19 cellular contexts compared by ENCODE assay signal in genomic region chr1:11499825-11500331, GRCh38. TPM values are rescaled to one million over a fixed set of nuclear protein-coding genes. Genes with fewer than 3 reads are reported as not detected.
DNase-seq lines count a peak whose midpoint lies in the region; ATAC-seq and TF ChIP-seq lines count a peak whose summit lies in the region.
"Had no signal": no experiment of that assay in that cellular context is flagged by ENCODE, and none has a peak within 500 bp of the region (broad histone marks: within the 10 kb centered on the region; RNA-seq: fewer than 3 reads in every experiment).

No MANE protein-coding gene starts in this region.

- peak overlapping the region; percentile 58; the same call in 1 of the 2 replicates for H3K27ac ChIP-seq in GM23338 (ENCODE audit: low read depth)
- H3K27ac ChIP-seq in right cardiac atrium (ENCODE audit: low read length), result no peak overlapping the region
- H3K27ac ChIP-seq: neutrophil had no signal

- peak overlapping the region; percentile 29; the same call in 1 of the 2 replicates for H3K27ac Mint-ChIP-seq in GM23338
- H3K27ac Mint-ChIP-seq: activated CD8-positive, alpha-beta memory T cell treated with anti-CD3 and anti-CD28 coated beads, Interleukin-2, amount 10 ng/mL, durations not matched to agents 7 days and 5 days; T-helper 1 cell treated with Interleukin-12 subunit alpha and Interleukin-12 subunit beta and Interleukin-4 antibody, amounts not matched to agents 30 μg/mL and 1 μg/mL, for 36 hours had no signal

- peaks cover 19% of the 10 kb centered on the region for H3K9me3 Mint-ChIP-seq in GM23338

- H3K9me2 ChIP-seq in GM23338 (ENCODE audit: insufficient read depth), result no peaks in the 10 kb centered on the region

- no peaks in the 10 kb centered on the region for H4K20me1 ChIP-seq in GM23338 (replicated peaks; ENCODE audit: insufficient read depth)

- H3K4me1 Mint-ChIP-seq in GM23338, result peaks cover 45% of the 10 kb centered on the region
- H3K4me1 Mint-ChIP-seq: activated CD8-positive, alpha-beta memory T cell treated with anti-CD3 and anti-CD28 coated beads, Interleukin-2, amount 10 ng/mL, durations not matched to agents 7 days and 5 days had no signal

- ATAC-seq in GM23338 (peak; percentile 73), GM18858 (IDR thresholded peaks at IDR 0.05; ENCODE audit: unreplicated experiment) (no peak), right cardiac atrium (no peak)
- ATAC-seq: activated CD8-positive, alpha-beta memory T cell treated with anti-CD3 and anti-CD28 coated beads, Interleukin-2, amount 10 ng/mL, durations not matched to agents 7 days and 5 days; HepG2; stimulated activated naive CD8-positive, alpha-beta T cell treated with anti-CD3 and anti-CD28 coated beads, Interleukin-15, Interleukin-2, amounts not matched to agents 100 U/mL and 50 U/mL, for 24 hours had no signal

- no peaks in the 10 kb centered on the region; the same call in 1 of the 2 replicates for H3K36me3 ChIP-seq in GM23338 (ENCODE audit: insufficient read depth)
- H3K36me3 ChIP-seq: neutrophil had no signal

- H3K4me2 ChIP-seq in GM23338, result peak overlapping the region; percentile 64
- H3K4me2 ChIP-seq: smooth muscle cell had no signal

- H3K4me3 ChIP-seq in GM23338 (peak overlapping the region; percentile 36), right cardiac atrium (ENCODE audit: low read length) (no peak overlapping the region)
- H3K4me3 ChIP-seq: smooth muscle cell had no signal

- H3K27me3 ChIP-seq in GM23338 (ENCODE audit: insufficient read depth), result no peaks in the 10 kb centered on the region
- no peaks in the 10 kb centered on the region for H3K27me3 ChIP-seq in right cardiac atrium (ENCODE audit: control insufficient read depth, insufficient read depth)

- peak overlapping the region; percentile 26 for H3K4me3 Mint-ChIP-seq in GM23338
- H3K4me3 Mint-ChIP-seq: activated CD8-positive, alpha-beta memory T cell treated with anti-CD3 and anti-CD28 coated beads, Interleukin-2, amount 10 ng/mL, durations not matched to agents 7 days and 5 days; T-helper 1 cell treated with Interleukin-12 subunit alpha and Interleukin-12 subunit beta and Interleukin-4 antibody, amounts not matched to agents 30 μg/mL and 1 μg/mL, for 36 hours had no signal

- peak overlapping the region; percentile 1; the same call in 1 of the 2 replicates for H2AFZ ChIP-seq in GM23338

- H3K4me1 ChIP-seq in GM23338 (ENCODE audit: insufficient read depth) (peaks cover 36% of the 10 kb centered on the region), right cardiac atrium (ENCODE audit: control insufficient read depth, insufficient read depth, low read length) (no peaks in the 10 kb centered on the region)

- 52% methylated on average over 9 of the region's 9 CpGs for WGBS in right cardiac atrium

- DNase-seq in GM23338 (ENCODE audit: low spot score), result peak; percentile 41
- peak; percentile 72 for DNase-seq in NCI-H345 (lab: John Stamatoyannopoulos, UW)
- DNase-seq in globus pallidus (ENCODE audit: low spot score), result peak; percentile 64
- peak; percentile 37 for DNase-seq in pons (ENCODE audit: low spot score)
- DNase-seq in DMS53 treated with DMSO at 0.1 percent for 48 hours (lab: John Stamatoyannopoulos, UW; ENCODE audit: unreplicated experiment), result no peak
- no peak for DNase-seq in stimulated activated CD4-positive, alpha-beta T cell treated with anti-CD3 and anti-CD28 coated beads, Interleukin-1b, Interleukin-23, amount 100 ng/mL, for 48 hours
- DNase-seq in right cardiac atrium, result no peak
- DNase-seq: activated CD4-positive, CD25-positive, alpha-beta regulatory T cell treated with anti-CD3 and anti-CD28 coated beads, Interleukin-2, amount 50 U/mL, for 72 hours; activated CD8-positive, alpha-beta memory T cell treated with anti-CD3 and anti-CD28 coated beads, Interleukin-2, amount 10 ng/mL, durations not matched to agents 7 days and 5 days; AML-193; DMS53; stimulated activated naive CD8-positive, alpha-beta T cell treated with anti-CD3 and anti-CD28 coated beads, Interleukin-15, Interleukin-2, amounts not matched to agents 100 U/mL and 50 U/mL, for 24 hours had no signal

- no peaks in the 10 kb centered on the region for H3K79me2 ChIP-seq in GM23338 (replicated peaks; ENCODE audit: insufficient read depth)

- no peaks in the 10 kb centered on the region for H3F3A ChIP-seq in GM23338 (replicated peaks; ENCODE audit: low read depth)

- H3K9me3 ChIP-seq in right cardiac atrium (ENCODE audit: control insufficient read depth, low read length), result no peaks in the 10 kb centered on the region

- no peak for TF ChIP-seq CTCF in GM23338 (conservative IDR thresholded peaks at IDR 0.05; ENCODE audit: low read depth in 2 of 2)

- H3K27me3 Mint-ChIP-seq in GM23338 (ENCODE audit: insufficient read depth, low read depth, poor library complexity), result peaks cover 10% of the 10 kb centered on the region

- intact Hi-C loops in right cardiac atrium (cut with DNase I), result no loop called here

- H3K36me3 Mint-ChIP-seq in GM23338 (ENCODE audit: low read depth), result peaks cover 39% of the 10 kb centered on the region
- H3K36me3 Mint-ChIP-seq: activated CD8-positive, alpha-beta memory T cell treated with anti-CD3 and anti-CD28 coated beads, Interleukin-2, amount 10 ng/mL, durations not matched to agents 7 days and 5 days had no signal

TF ChIP-seq in GM23338, 12 proteins besides CTCF, POLR2A, EP300 and RAD21 (continues in another document):
- TF ChIP-seq, protein P1, sequence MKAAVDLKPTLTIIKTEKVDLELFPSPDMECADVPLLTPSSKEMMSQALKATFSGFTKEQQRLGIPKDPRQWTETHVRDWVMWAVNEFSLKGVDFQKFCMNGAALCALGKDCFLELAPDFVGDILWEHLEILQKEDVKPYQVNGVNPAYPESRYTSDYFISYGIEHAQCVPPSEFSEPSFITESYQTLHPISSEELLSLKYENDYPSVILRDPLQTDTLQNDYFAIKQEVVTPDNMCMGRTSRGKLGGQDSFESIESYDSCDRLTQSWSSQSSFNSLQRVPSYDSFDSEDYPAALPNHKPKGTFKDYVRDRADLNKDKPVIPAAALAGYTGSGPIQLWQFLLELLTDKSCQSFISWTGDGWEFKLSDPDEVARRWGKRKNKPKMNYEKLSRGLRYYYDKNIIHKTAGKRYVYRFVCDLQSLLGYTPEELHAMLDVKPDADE (IDR thresholded peaks at IDR 0.05), result no peak
- TF ChIP-seq, protein P2, sequence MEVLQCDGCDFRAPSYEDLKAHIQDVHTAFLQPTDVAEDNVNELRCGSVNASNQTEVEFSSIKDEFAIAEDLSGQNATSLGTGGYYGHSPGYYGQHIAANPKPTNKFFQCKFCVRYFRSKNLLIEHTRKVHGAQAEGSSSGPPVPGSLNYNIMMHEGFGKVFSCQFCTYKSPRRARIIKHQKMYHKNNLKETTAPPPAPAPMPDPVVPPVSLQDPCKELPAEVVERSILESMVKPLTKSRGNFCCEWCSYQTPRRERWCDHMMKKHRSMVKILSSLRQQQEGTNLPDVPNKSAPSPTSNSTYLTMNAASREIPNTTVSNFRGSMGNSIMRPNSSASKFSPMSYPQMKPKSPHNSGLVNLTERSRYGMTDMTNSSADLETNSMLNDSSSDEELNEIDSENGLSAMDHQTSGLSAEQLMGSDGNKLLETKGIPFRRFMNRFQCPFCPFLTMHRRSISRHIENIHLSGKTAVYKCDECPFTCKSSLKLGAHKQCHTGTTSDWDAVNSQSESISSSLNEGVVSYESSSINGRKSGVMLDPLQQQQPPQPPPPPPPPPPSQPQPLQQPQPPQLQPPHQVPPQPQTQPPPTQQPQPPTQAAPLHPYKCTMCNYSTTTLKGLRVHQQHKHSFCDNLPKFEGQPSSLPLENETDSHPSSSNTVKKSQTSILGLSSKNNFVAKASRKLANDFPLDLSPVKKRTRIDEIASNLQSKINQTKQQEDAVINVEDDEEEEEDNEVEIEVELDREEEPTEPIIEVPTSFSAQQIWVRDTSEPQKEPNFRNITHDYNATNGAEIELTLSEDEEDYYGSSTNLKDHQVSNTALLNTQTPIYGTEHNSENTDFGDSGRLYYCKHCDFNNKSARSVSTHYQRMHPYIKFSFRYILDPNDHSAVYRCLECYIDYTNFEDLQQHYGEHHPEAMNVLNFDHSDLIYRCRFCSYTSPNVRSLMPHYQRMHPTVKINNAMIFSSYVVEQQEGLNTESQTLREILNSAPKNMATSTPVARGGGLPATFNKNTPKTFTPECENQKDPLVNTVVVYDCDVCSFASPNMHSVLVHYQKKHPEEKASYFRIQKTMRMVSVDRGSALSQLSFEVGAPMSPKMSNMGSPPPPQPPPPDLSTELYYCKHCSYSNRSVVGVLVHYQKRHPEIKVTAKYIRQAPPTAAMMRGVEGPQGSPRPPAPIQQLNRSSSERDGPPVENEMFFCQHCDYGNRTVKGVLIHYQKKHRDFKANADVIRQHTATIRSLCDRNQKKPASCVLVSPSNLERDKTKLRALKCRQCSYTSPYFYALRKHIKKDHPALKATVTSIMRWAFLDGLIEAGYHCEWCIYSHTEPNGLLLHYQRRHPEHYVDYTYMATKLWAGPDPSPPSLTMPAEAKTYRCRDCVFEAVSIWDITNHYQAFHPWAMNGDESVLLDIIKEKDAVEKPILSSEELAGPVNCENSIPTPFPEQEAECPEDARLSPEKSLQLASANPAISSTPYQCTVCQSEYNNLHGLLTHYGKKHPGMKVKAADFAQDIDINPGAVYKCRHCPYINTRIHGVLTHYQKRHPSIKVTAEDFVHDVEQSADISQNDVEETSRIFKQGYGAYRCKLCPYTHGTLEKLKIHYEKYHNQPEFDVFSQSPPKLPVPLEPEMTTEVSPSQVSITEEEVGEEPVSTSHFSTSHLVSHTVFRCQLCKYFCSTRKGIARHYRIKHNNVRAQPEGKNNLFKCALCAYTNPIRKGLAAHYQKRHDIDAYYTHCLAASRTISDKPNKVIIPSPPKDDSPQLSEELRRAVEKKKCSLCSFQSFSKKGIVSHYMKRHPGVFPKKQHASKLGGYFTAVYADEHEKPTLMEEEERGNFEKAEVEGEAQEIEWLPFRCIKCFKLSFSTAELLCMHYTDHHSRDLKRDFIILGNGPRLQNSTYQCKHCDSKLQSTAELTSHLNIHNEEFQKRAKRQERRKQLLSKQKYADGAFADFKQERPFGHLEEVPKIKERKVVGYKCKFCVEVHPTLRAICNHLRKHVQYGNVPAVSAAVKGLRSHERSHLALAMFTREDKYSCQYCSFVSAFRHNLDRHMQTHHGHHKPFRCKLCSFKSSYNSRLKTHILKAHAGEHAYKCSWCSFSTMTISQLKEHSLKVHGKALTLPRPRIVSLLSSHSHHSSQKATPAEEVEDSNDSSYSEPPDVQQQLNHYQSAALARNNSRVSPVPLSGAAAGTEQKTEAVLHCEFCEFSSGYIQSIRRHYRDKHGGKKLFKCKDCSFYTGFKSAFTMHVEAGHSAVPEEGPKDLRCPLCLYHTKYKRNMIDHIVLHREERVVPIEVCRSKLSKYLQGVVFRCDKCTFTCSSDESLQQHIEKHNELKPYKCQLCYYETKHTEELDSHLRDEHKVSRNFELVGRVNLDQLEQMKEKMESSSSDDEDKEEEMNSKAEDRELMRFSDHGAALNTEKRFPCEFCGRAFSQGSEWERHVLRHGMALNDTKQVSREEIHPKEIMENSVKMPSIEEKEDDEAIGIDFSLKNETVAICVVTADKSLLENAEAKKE (CRISPR knock-in tag; IDR thresholded peaks at IDR 0.05), result no peak
- no peak for TF ChIP-seq EZH2phosphoT487 (IDR thresholded peaks at IDR 0.05; ENCODE audit: unreplicated experiment)
- TF ChIP-seq CREB1 (CRISPR knock-in tag; IDR thresholded peaks at IDR 0.05; ENCODE audit: low read depth), result no peak

RNA-seq across cellular contexts. Expression of gene DISP3, which starts 20.9 kb away (rescaled TPM):
- total RNA-seq in GM23338 (2014; rRNA removed; shearing (Covaris generic)), result 7.8 and 11.1 TPM in 2 replicates
- polyA plus RNA-seq in GM23338 (2016; fragmentation: Nextera tagmentation; extraction: Ambion mirVana) (3.2 and 3.9 TPM in 2 replicates), right cardiac atrium (0.02 TPM)
- under 1 TPM in 1 of 4 donors, not detected in 3; 0.06 TPM for total RNA-seq in right cardiac atrium
- total RNA-seq: fibroblast of lung, RPMI7951, smooth muscle cell had no signal

Comparison
In these comparisons a context has a peak if more than half of its experiments do, and no peak if none do; other contexts are left out.
1. DNase-seq: peak in GM23338 (single experiment), NCI-H345 (single experiment), globus pallidus (single experiment) and pons (single experiment); none in DMS53 treated with DMSO at 0.1 percent for 48 hours (single experiment), stimulated activated CD4-positive, alpha-beta T cell treated with anti-CD3 and anti-CD28 coated beads, Interleukin-1b, Interleukin-23, amount 100 ng/mL, for 48 hours (single experiment) and right cardiac atrium (0 of 3).